ENCODE assay signal across 10 cellular contexts in the genomic region with DNA sequence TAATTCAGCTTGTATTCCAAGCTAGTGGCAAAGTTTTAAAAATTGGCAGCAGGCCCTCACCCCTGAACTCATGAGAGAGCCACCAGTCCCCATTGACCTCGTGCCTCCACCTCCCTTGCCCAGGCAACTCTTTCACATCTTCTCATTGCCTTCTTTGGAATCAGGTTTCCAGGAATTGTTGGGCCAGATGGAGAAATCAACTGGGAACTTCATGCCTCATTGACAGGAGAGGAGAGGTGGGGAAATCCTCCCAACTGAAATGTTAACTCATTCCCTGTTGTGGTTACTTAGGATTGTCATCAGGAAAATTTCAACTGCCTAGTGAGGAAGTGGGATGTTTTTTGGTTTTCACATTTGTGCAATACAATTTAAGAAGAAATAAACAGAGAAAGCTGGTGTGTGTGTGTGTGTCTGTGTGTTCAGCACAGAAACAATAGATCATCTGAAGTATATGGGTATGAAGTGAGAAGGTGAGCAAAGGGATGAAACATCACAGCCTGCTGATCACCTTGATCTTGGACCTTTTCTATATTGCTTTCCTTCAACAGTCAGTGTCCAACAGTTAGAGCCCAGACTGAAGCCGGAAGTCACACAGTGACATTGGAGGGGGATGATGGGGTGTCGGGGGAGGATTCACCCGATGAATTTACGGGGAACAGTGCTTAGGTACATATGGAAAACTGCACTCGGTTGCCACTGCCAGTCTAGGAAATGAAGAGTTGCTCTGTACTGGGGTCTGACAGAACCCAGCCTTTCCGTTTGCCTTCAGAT.
DNase-seq lines count a peak whose midpoint lies in the region; ATAC-seq lines count a peak whose summit lies in the region.
"Had no signal": no experiment of that assay in that cellular context is flagged by ENCODE, and none has a peak within 500 bp of the region (broad histone marks: within the 10 kb centered on the region; RNA-seq: fewer than 3 reads in every experiment).

No MANE protein-coding gene starts in this region.

- ATAC-seq in HG03039 (IDR thresholded peaks at IDR 0.05; ENCODE audit: unreplicated experiment) (peak; percentile 13), HG02763 (IDR thresholded peaks at IDR 0.05; ENCODE audit: unreplicated experiment) (no peak)
- ATAC-seq in naive thymus-derived CD8-positive, alpha-beta T cell: no peak

- H3K4me1 ChIP-seq in adipocyte (ENCODE audit: control insufficient read depth, insufficient read depth, low read length): peaks cover 4% of the 10 kb centered on the region
- H3K4me1 ChIP-seq: testis had no signal

- peak; percentile 19 for DNase-seq in NCI-H2171 treated with DMSO at 0.1 percent for 48 hours (lab: John Stamatoyannopoulos, UW)
- no peak for DNase-seq in NCI-H2171 (lab: John Stamatoyannopoulos, UW)
- peak; percentile 55 for DNase-seq in adipocyte (ENCODE audit: low read depth)
- no peak for DNase-seq in cerebellar nuclear complex (lab: John Stamatoyannopoulos, UW)
- no peak for DNase-seq in naive thymus-derived CD8-positive, alpha-beta T cell
- no peak for DNase-seq in KG1 (lab: John Stamatoyannopoulos, UW)
- DNase-seq: stimulated activated CD4-positive, alpha-beta T cell treated with anti-CD3 and anti-CD28 coated beads, Interleukin-2, amount 100 ng/mL, for 24 hours; testis had no signal

- no peaks in the 10 kb centered on the region for H3K9me3 ChIP-seq in adipocyte (ENCODE audit: control insufficient read depth, low read length)
- H3K9me3 ChIP-seq: testis had no signal

- no peak overlapping the region for H3K27ac Mint-ChIP-seq in naive thymus-derived CD8-positive, alpha-beta T cell

- no peak overlapping the region for H3K4me3 Mint-ChIP-seq in naive thymus-derived CD8-positive, alpha-beta T cell

- no peaks in the 10 kb centered on the region for H3K36me3 Mint-ChIP-seq in naive thymus-derived CD8-positive, alpha-beta T cell

- POLR2A ChIA-PET in naive thymus-derived CD8-positive, alpha-beta T cell (lab: Charles Lee): no interaction called here

- H3K9ac ChIP-seq in adipocyte (ENCODE audit: low read length): no peak overlapping the region

- H3K4me1 Mint-ChIP-seq in naive thymus-derived CD8-positive, alpha-beta T cell: peaks cover 0 to 4% (median 2%) of the 10 kb centered on the region in 4 donors

- H3K27me3 Mint-ChIP-seq in naive thymus-derived CD8-positive, alpha-beta T cell: peaks cover 0 to under 1% (median 0%) of the 10 kb centered on the region in 5 donors

- peaks cover 0 to 8% (median 0%) of the 10 kb centered on the region in 9 donors for H3K9me3 Mint-ChIP-seq in naive thymus-derived CD8-positive, alpha-beta T cell

- no peaks in the 10 kb centered on the region for H3K36me3 ChIP-seq in adipocyte (ENCODE audit: control insufficient read depth, insufficient read depth, low read length, severe bottlenecking)

- no peak overlapping the region for H3K4me3 ChIP-seq in adipocyte (ENCODE audit: low read length)
- H3K4me3 ChIP-seq: testis had no signal

- no peaks in the 10 kb centered on the region for H3K27me3 ChIP-seq in adipocyte (replicated peaks; ENCODE audit: control insufficient read depth, insufficient read depth, low read length)
- H3K27me3 ChIP-seq: testis had no signal

Comparison
In these comparisons a context has a peak if more than half of its experiments do, and no peak if none do; other contexts are left out.
1. DNase-seq: peak in NCI-H2171 treated with DMSO at 0.1 percent for 48 hours (single experiment) and adipocyte (single experiment); none in NCI-H2171 (single experiment), cerebellar nuclear complex (0 of 2), naive thymus-derived CD8-positive, alpha-beta T cell (0 of 10) and KG1 (single experiment).